1 cellular context compared by ENCODE assay signal in the genomic region with DNA sequence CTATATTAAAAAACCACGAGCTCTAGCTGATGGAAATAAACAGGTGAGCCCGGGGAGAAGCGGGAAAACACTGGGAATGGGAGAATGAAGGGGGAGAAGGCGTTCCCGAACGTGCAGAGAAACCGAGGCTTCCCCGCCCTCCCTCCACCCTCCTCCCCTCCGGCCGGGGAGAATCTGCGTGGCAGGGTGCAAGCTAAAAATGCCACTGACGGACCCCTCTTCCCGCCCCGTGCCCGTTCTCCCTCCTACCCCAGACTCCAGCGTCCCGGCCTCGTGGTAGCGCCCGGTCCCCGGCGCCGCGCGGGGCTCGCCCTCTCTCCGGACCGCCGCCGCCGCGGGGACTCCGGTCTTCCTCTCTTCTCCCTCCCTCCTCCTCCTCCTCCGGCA.
A peak's percentile ranks its signal among the peaks of the same experiment; 100 is the strongest.
TF ChIP-seq lines count a peak whose summit lies in the region.

No MANE protein-coding gene starts in this region.

TF ChIP-seq in K562, 482 proteins besides CTCF, POLR2A, EP300 and RAD21 (continued from another document):
- TF ChIP-seq, protein P1, sequence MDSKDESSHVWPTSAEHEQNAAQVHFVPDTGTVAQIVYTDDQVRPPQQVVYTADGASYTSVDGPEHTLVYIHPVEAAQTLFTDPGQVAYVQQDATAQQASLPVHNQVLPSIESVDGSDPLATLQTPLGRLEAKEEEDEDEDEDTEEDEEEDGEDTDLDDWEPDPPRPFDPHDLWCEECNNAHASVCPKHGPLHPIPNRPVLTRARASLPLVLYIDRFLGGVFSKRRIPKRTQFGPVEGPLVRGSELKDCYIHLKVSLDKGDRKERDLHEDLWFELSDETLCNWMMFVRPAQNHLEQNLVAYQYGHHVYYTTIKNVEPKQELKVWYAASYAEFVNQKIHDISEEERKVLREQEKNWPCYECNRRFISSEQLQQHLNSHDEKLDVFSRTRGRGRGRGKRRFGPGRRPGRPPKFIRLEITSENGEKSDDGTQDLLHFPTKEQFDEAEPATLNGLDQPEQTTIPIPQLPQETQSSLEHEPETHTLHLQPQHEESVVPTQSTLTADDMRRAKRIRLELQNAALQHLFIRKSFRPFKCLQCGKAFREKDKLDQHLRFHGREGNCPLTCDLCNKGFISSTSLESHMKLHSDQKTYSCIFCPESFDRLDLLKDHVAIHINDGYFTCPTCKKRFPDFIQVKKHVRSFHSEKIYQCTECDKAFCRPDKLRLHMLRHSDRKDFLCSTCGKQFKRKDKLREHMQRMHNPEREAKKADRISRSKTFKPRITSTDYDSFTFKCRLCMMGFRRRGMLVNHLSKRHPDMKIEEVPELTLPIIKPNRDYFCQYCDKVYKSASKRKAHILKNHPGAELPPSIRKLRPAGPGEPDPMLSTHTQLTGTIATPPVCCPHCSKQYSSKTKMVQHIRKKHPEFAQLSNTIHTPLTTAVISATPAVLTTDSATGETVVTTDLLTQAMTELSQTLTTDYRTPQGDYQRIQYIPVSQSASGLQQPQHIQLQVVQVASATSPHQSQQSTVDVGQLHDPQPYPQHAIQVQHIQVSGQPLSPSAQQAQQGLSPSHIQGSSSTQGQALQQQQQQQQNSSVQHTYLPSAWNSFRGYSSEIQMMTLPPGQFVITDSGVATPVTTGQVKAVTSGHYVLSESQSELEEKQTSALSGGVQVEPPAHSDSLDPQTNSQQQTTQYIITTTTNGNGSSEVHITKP (IDR thresholded peaks at IDR 0.05; ENCODE audit: partially characterized antibody): peak; percentile 38
- TF ChIP-seq, protein P2, sequence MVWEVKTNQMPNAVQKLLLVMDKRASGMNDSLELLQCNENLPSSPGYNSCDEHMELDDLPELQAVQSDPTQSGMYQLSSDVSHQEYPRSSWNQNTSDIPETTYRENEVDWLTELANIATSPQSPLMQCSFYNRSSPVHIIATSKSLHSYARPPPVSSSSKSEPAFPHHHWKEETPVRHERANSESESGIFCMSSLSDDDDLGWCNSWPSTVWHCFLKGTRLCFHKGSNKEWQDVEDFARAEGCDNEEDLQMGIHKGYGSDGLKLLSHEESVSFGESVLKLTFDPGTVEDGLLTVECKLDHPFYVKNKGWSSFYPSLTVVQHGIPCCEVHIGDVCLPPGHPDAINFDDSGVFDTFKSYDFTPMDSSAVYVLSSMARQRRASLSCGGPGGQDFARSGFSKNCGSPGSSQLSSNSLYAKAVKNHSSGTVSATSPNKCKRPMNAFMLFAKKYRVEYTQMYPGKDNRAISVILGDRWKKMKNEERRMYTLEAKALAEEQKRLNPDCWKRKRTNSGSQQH (CRISPR knock-in tag; IDR thresholded peaks at IDR 0.05): no peak
- TF ChIP-seq L3MBTL2 (IDR thresholded peaks at IDR 0.05): no peak
- TF ChIP-seq, protein P3, sequence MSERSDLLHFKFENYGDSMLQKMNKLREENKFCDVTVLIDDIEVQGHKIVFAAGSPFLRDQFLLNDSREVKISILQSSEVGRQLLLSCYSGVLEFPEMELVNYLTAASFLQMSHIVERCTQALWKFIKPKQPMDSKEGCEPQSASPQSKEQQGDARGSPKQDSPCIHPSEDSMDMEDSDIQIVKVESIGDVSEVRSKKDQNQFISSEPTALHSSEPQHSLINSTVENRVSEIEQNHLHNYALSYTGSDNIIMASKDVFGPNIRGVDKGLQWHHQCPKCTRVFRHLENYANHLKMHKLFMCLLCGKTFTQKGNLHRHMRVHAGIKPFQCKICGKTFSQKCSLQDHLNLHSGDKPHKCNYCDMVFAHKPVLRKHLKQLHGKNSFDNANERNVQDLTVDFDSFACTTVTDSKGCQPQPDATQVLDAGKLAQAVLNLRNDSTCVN (CRISPR knock-in tag; IDR thresholded peaks at IDR 0.05): no peak
- TF ChIP-seq NCOA4 (IDR thresholded peaks at IDR 0.05; ENCODE audit: partially characterized antibody): no peak
- TF ChIP-seq KDM4B (IDR thresholded peaks at IDR 0.05; ENCODE audit: borderline replicate concordance in 2 of 2, low read depth in 1 of 2): 0 out of 4 replicates have a peak, but pooled peaks of 1 of the 2 experiments have one; percentile 39
- no peak for TF ChIP-seq PPARD (CRISPR knock-in tag; IDR thresholded peaks at IDR 0.05)
- TF ChIP-seq HMG20B (CRISPR knock-in tag; IDR thresholded peaks at IDR 0.05): no peak
- TF ChIP-seq HCFC1 (IDR thresholded peaks at IDR 0.05; ENCODE audit: low read depth, low read length): no peak
- peak; percentile 2 for TF ChIP-seq PCBP1 (IDR thresholded peaks at IDR 0.05; ENCODE audit: low read depth, low read length, poor library complexity, severe bottlenecking)
- TF ChIP-seq, protein P4, sequence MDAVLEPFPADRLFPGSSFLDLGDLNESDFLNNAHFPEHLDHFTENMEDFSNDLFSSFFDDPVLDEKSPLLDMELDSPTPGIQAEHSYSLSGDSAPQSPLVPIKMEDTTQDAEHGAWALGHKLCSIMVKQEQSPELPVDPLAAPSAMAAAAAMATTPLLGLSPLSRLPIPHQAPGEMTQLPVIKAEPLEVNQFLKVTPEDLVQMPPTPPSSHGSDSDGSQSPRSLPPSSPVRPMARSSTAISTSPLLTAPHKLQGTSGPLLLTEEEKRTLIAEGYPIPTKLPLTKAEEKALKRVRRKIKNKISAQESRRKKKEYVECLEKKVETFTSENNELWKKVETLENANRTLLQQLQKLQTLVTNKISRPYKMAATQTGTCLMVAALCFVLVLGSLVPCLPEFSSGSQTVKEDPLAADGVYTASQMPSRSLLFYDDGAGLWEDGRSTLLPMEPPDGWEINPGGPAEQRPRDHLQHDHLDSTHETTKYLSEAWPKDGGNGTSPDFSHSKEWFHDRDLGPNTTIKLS (IDR thresholded peaks at IDR 0.05; ENCODE audit: borderline replicate concordance, low read depth): no peak
- TF ChIP-seq MEF2D (tag; conservative IDR thresholded peaks at IDR 0.05; ENCODE audit: low read depth): no peak
- TF ChIP-seq, protein P5, sequence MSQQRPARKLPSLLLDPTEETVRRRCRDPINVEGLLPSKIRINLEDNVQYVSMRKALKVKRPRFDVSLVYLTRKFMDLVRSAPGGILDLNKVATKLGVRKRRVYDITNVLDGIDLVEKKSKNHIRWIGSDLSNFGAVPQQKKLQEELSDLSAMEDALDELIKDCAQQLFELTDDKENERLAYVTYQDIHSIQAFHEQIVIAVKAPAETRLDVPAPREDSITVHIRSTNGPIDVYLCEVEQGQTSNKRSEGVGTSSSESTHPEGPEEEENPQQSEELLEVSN (IDR thresholded peaks at IDR 0.05; ENCODE audit: borderline replicate concordance in 1 of 2, extremely low read depth in 1 of 2, insufficient read depth in 1 of 2, insufficient read length in 1 of 2, low read depth in 1 of 2, low read length in 1 of 2, poor library complexity in 1 of 2, severe bottlenecking in 1 of 2): peak in 1 of 2 experiments; percentile 65
